ENCODE assay signal across 16 cellular contexts in genomic region chr2:10441966-10442365, GRCh38.
"Had no signal": no experiment of that assay in that cellular context is flagged by ENCODE, and none has a peak within 500 bp of the region (broad histone marks: within the 10 kb centered on the region; RNA-seq: fewer than 3 reads in every experiment).

No MANE protein-coding gene starts in this region.

- H3K36me3 ChIP-seq: uterus had no signal

- DNase-seq: adrenal gland; central memory CD4-positive, alpha-beta T cell; effector CD8-positive, alpha-beta T cell; heart right ventricle; islet precursor cell; mammary epithelial cell; naive thymus-derived CD4-positive, alpha-beta T cell; right cardiac atrium; SIG-M5; small intestine; SW 1271; tibial artery; uterus had no signal

- ATAC-seq: activated T-helper 17 cell treated with anti-CD3 and anti-CD28 coated beads, Interleukin-2, amount 50 U/mL, for 72 hours; heart right ventricle; left lobe of liver; naive thymus-derived CD4-positive, alpha-beta T cell; right cardiac atrium had no signal

- H3K27me3 Mint-ChIP-seq: activated T-helper 17 cell treated with anti-CD3 and anti-CD28 coated beads, Interleukin-2, amount 50 U/mL, for 72 hours; naive thymus-derived CD4-positive, alpha-beta T cell had no signal

- H3K4me3 Mint-ChIP-seq: activated T-helper 17 cell treated with anti-CD3 and anti-CD28 coated beads, Interleukin-2, amount 50 U/mL, for 72 hours; naive thymus-derived CD4-positive, alpha-beta T cell had no signal

- H3K27ac Mint-ChIP-seq: activated T-helper 17 cell treated with anti-CD3 and anti-CD28 coated beads, Interleukin-2, amount 50 U/mL, for 72 hours had no signal

- H3K9me3 Mint-ChIP-seq: activated T-helper 17 cell treated with anti-CD3 and anti-CD28 coated beads, Interleukin-2, amount 50 U/mL, for 72 hours; naive thymus-derived CD4-positive, alpha-beta T cell had no signal

- H3K9me3 ChIP-seq: adrenal gland, heart right ventricle, tibial artery, uterus had no signal

- H3K27me3 ChIP-seq: adrenal gland, heart right ventricle, tibial artery, uterus had no signal

- H3K4me3 ChIP-seq: adrenal gland, coronary artery, heart right ventricle, tibial artery, uterus had no signal
